In genomic region chr7:107580716-107581383, GRCh38 we compare ENCODE assay signal across 8 cellular contexts. TPM values are rescaled to one million over a fixed set of nuclear protein-coding genes. Genes with fewer than 3 reads are reported as not detected.
DNase-seq lines count a peak whose midpoint lies in the region; ATAC-seq, FAIRE-seq and TF ChIP-seq lines count a peak whose summit lies in the region.

No MANE protein-coding gene starts in this region.

- peak overlapping the region; percentile 80 for H3K4me2 ChIP-seq in A549

- WGBS in A549 (ENCODE audit: missing lambda C conversion rate), result 24% methylated on average over 10 of the region's 10 CpGs

- H3K4me1 ChIP-seq in A549 (peaks cover 12% of the 10 kb centered on the region; the same call in 2 of the 3 replicates), HUES48 (ENCODE audit: control insufficient read depth, insufficient read depth, low read length) (0 out of 2 replicates have a peak, but pooled peaks cover 3% of the 10 kb centered on the region), mucosa of descending colon (ENCODE audit: low read depth) (peaks cover 16% of the 10 kb centered on the region)

- DNase-seq in A549 (ENCODE audit: low read depth in 1 of 2, low spot score in 1 of 2) (no peak), bronchial epithelial cell (ENCODE audit: low read depth) (no peak), mucosa of descending colon (no peak), HuH-7.5 (ENCODE audit: low spot score) (no peak), 8988T (no peak), NCI-H2227 (lab: John Stamatoyannopoulos, UW; ENCODE audit: unreplicated experiment) (no peak), GM13977 (ENCODE audit: low spot score) (no peak)

- no peak for TF ChIP-seq POLR2A in A549 (IDR thresholded peaks at IDR 0.05; ENCODE audit: low read length)

- no peak for TF ChIP-seq EP300 in A549 (IDR thresholded peaks at IDR 0.05)

- intact Hi-C loops in mucosa of descending colon (cut with DNase I, micrococcal nuclease), result no loop called here

- TF ChIP-seq RAD21 in A549 (conservative IDR thresholded peaks at IDR 0.05 in 1 of 2, IDR thresholded peaks at IDR 0.05 in 1 of 2), result no peak

- H3K9ac ChIP-seq in HUES48 (ENCODE audit: low read depth, low read length), result peak overlapping the region; percentile 87

- H3K4me3 ChIP-seq in A549 (peak overlapping the region; percentile 71), HUES48 (ENCODE audit: low read depth, low read length) (peak overlapping the region; percentile 100), bronchial epithelial cell (ENCODE audit: low read depth, low read length) (peak overlapping the region; percentile 74), mucosa of descending colon (peak overlapping the region; percentile 52)

- CTCF ChIA-PET in A549 (lab: Yijun Ruan, JAX), result interaction anchor here (1.1 kb wide), 1 partner anchor 14 kb away, joined by 3 read pairs; no protein-coding TSS in a partner anchor

- ATAC-seq in A549, result no peak
- ATAC-seq in mucosa of descending colon, result peak; percentile 55

- POLR2A ChIA-PET in A549 (lab: Yijun Ruan, JAX), result interaction anchor here (0.6 to 1.7 kb wide), 4 partner anchors 14 to 162 kb away, joined by 3 to 16 read pairs (median 4); partner anchors contain the start of genes COG5 and DUS4L

- H3K9me3 ChIP-seq in A549, result no peaks in the 10 kb centered on the region
- H3K9me3 ChIP-seq in HUES48 (ENCODE audit: control insufficient read depth, insufficient read depth, low read length), result no peaks in the 10 kb centered on the region
- no peaks in the 10 kb centered on the region for H3K9me3 ChIP-seq in mucosa of descending colon

- TF ChIP-seq CTCF in A549 (IDR thresholded peaks at IDR 0.05), result no peak
- no peak for TF ChIP-seq CTCF in bronchial epithelial cell (IDR thresholded peaks at IDR 0.05; ENCODE audit: insufficient read depth, low read length, severe bottlenecking)
- no peak for TF ChIP-seq CTCF in mucosa of descending colon (IDR thresholded peaks at IDR 0.05)
- TF ChIP-seq CTCF in GM13977 (IDR thresholded peaks at IDR 0.05; ENCODE audit: extremely low read depth, insufficient read depth, missing control alignments), result no peak

- in situ Hi-C loops in GM13977 (cut with MboI; ENCODE audit: low pct_unique_long_range_greater_than_20kb, low sequenced_read_pairs, unreplicated experiment), result no loop called here

- H3K27ac ChIP-seq in A549, result peak overlapping the region; percentile 96 to 98
- H3K27ac ChIP-seq in HUES48 (ENCODE audit: low read depth, low read length), result peak overlapping the region; percentile 89

- FAIRE-seq in A549 (lab: Jason Lieb, UNC) (no peak), bronchial epithelial cell (lab: Jason Lieb, UNC) (no peak)

- H3K36me3 ChIP-seq in HUES48 (ENCODE audit: control insufficient read depth, insufficient read depth, low read length), result peaks cover 16% of the 10 kb centered on the region
- peaks cover 2% of the 10 kb centered on the region for H3K36me3 ChIP-seq in bronchial epithelial cell (ENCODE audit: control insufficient read depth, insufficient read depth, low read length)
- no peaks in the 10 kb centered on the region for H3K36me3 ChIP-seq in mucosa of descending colon (ENCODE audit: low read depth)

- H3K27me3 ChIP-seq in HUES48 (ENCODE audit: control insufficient read depth, insufficient read depth, low read length), result no peaks in the 10 kb centered on the region; the same call in 1 of the 2 replicates
- H3K27me3 ChIP-seq in bronchial epithelial cell (ENCODE audit: control insufficient read depth, insufficient read depth, low read length), result no peaks in the 10 kb centered on the region

TF ChIP-seq in A549, 52 proteins besides CTCF, POLR2A, EP300 and RAD21:
- TF ChIP-seq KDM5A (IDR thresholded peaks at IDR 0.05), result no peak
- no peak for TF ChIP-seq GATA3 (IDR thresholded peaks at IDR 0.05; ENCODE audit: borderline replicate concordance)
- no peak for TF ChIP-seq HMGXB4 (CRISPR knock-in tag; IDR thresholded peaks at IDR 0.05; ENCODE audit: borderline replicate concordance)
- TF ChIP-seq HDAC2 (IDR thresholded peaks at IDR 0.05), result no peak
- TF ChIP-seq ZNF302 (CRISPR knock-in tag; IDR thresholded peaks at IDR 0.05), result no peak
- no peak for TF ChIP-seq PBX3 (IDR thresholded peaks at IDR 0.05)
- no peak for TF ChIP-seq USF2 (IDR thresholded peaks at IDR 0.05)
- no peak for TF ChIP-seq HOXB5 (CRISPR knock-in tag; IDR thresholded peaks at IDR 0.05)

RNA-seq across cellular contexts. Expression of gene BCAP29, which starts 0.8 kb away (rescaled TPM):
- polyA plus RNA-seq in A549 (2011; rRNA removed) (45.2 and 66.9 TPM in 2 replicates), A549 (2017; fragmentation: RNase III; extraction: RNeasy Plus Mini Kit Qiagen cat#74134 plus additional on column Dnase treatment) (38.0 to 43.0 TPM (median 41.3 TPM) in 3 replicates)
- 10.6 and 11.0 TPM in 2 replicates for polyA plus RNA-seq in A549 (2012; cell fraction: cytosol; rRNA removed)
- polyA plus RNA-seq in A549 (2012; cell fraction: nucleus; rRNA removed), result 7.1 and 14.3 TPM in 2 replicates
- polyA minus RNA-seq in A549 (2011; rRNA and poly(A)+ RNA removed), result 12.4 and 13.8 TPM in 2 replicates
- total RNA-seq in bronchial epithelial cell (25.0 and 30.6 TPM in 2 replicates), mucosa of descending colon (10 to 100 TPM; 51.7 to 73.8 (median 66.6) TPM)

RNA-seq across cellular contexts. Expression of gene DUS4L, which starts 17.1 kb away (rescaled TPM):
- polyA plus RNA-seq in A549 (2011; rRNA removed) (13.6 and 17.4 TPM in 2 replicates), A549 (2017; fragmentation: RNase III; extraction: RNeasy Plus Mini Kit Qiagen cat#74134 plus additional on column Dnase treatment) (10.0 to 10.4 TPM (median 10.1 TPM) in 3 replicates)
- 4.1 and 4.2 TPM in 2 replicates for polyA plus RNA-seq in A549 (2012; cell fraction: cytosol; rRNA removed)
- polyA plus RNA-seq in A549 (2012; cell fraction: nucleus; rRNA removed), result 2.2 and 3.5 TPM in 2 replicates
- 5.3 and 6.4 TPM in 2 replicates for polyA minus RNA-seq in A549 (2011; rRNA and poly(A)+ RNA removed)
- total RNA-seq in bronchial epithelial cell (9.2 and 9.7 TPM in 2 replicates), mucosa of descending colon (1 to 10 TPM; 5.2 to 7.0 (median 7.0) TPM)

RNA-seq across cellular contexts. Expression of gene COG5, which starts 17.1 kb away (rescaled TPM):
- polyA plus RNA-seq in A549 (2011; rRNA removed) (33.9 and 44.0 TPM in 2 replicates), A549 (2017; fragmentation: RNase III; extraction: RNeasy Plus Mini Kit Qiagen cat#74134 plus additional on column Dnase treatment) (22.5 to 27.2 TPM (median 23.6 TPM) in 3 replicates)
- 6.6 and 6.9 TPM in 2 replicates for polyA plus RNA-seq in A549 (2012; cell fraction: cytosol; rRNA removed)
- 5.8 and 6.4 TPM in 2 replicates for polyA plus RNA-seq in A549 (2012; cell fraction: nucleus; rRNA removed)
- 21.9 and 22.5 TPM in 2 replicates for polyA minus RNA-seq in A549 (2011; rRNA and poly(A)+ RNA removed)
- total RNA-seq in bronchial epithelial cell (36.3 and 53.3 TPM in 2 replicates), mucosa of descending colon (10 to 100 TPM; 46.8 to 56.4 (median 47.7) TPM)
